Comparison of ENCODE assay signal across 26 cellular contexts in the genomic region with DNA sequence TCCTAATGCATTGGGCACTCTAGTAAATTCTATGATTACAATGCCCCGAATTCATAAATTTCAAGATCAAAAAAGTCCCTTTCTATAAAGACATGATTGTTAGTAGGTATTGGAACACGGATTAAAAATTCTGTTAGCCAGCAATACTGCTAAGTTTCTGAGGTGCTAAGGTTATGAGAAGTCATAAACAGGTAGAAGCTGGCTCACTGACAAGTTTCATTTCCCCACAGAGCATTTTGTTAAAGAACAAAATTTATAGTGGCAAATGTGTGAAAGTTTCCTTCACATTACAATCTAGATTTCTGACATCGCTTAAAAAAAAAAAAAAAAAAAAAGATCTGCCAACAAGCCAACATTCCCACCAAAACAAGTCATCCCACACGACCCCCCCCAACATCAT.
"Had no signal": no experiment of that assay in that cellular context is flagged by ENCODE, and none has a peak within 500 bp of the region (broad histone marks: within the 10 kb centered on the region; RNA-seq: fewer than 3 reads in every experiment).

No MANE protein-coding gene starts in this region.

- DNase-seq: activated CD4-positive, alpha-beta T cell treated with anti-CD3 and anti-CD28 coated beads for 48 hours; activated naive CD4-positive, alpha-beta T cell treated with Interleukin-2 at 50 U/mL for 16 hours; activated naive CD8-positive, alpha-beta T cell treated with anti-CD3 and anti-CD28 coated beads for 36 hours; activated T-cell treated with anti-CD3 and anti-CD28 coated beads, Interleukin-2, amount 50 U/mL, for 24 hours; adrenal gland; aorta; cerebellar nuclear complex; colonic mucosa; effector CD8-positive, alpha-beta T cell; gastrocnemius medialis; islet precursor cell; left cardiac atrium; midbrain; naive thymus-derived CD8-positive, alpha-beta T cell; occipital lobe; stimulated activated CD4-positive, alpha-beta T cell treated with anti-CD3 and anti-CD28 coated beads, Interleukin-15, amount 100 ng/mL, for 24 hours; stimulated activated CD4-positive, alpha-beta T cell treated with anti-CD3 and anti-CD28 coated beads, Interleukin-2, amount 100 ng/mL, for 24 hours; stimulated activated naive CD4-positive, alpha-beta T cell treated with Interleukin-2 at 50 U/mL for 16 hours; T-helper 1 cell had no signal

- H3K4me1 Mint-ChIP-seq: brain, neural progenitor cell had no signal

- H3K27me3 ChIP-seq: adrenal gland, cardiac muscle cell, colonic mucosa, gastrocnemius medialis, hepatocyte, neural progenitor cell, right atrium auricular region, tibial nerve had no signal

- H3K9me3 ChIP-seq: adrenal gland, colonic mucosa, gastrocnemius medialis, right atrium auricular region, tibial nerve had no signal

- H3K4me3 ChIP-seq: adrenal gland, cardiac muscle cell, colonic mucosa, gastrocnemius medialis, hepatocyte, neural progenitor cell, right atrium auricular region, tibial nerve had no signal

- H3K4me1 ChIP-seq: adrenal gland, colonic mucosa, gastrocnemius medialis, neural progenitor cell, parathyroid adenoma, right atrium auricular region, tibial nerve had no signal

- H3K27me3 Mint-ChIP-seq: activated naive CD8-positive, alpha-beta T cell treated with anti-CD3 and anti-CD28 coated beads for 36 hours; activated T-cell treated with anti-CD3 and anti-CD28 coated beads, Interleukin-2, amount 50 U/mL, for 24 hours; brain; naive thymus-derived CD8-positive, alpha-beta T cell had no signal

- H3K4me3 Mint-ChIP-seq: activated naive CD8-positive, alpha-beta T cell treated with anti-CD3 and anti-CD28 coated beads for 36 hours; activated T-cell treated with anti-CD3 and anti-CD28 coated beads, Interleukin-2, amount 50 U/mL, for 24 hours; brain; naive thymus-derived CD8-positive, alpha-beta T cell; neural progenitor cell had no signal

- H3K9me3 Mint-ChIP-seq: activated naive CD8-positive, alpha-beta T cell treated with anti-CD3 and anti-CD28 coated beads for 36 hours; activated T-cell treated with anti-CD3 and anti-CD28 coated beads, Interleukin-2, amount 50 U/mL, for 24 hours; brain; naive thymus-derived CD8-positive, alpha-beta T cell; neural progenitor cell had no signal

- H3K27ac Mint-ChIP-seq: activated naive CD8-positive, alpha-beta T cell treated with anti-CD3 and anti-CD28 coated beads for 36 hours; brain; neural progenitor cell had no signal

- ATAC-seq: gastrocnemius medialis; left cardiac atrium; naive thymus-derived CD8-positive, alpha-beta T cell had no signal
